Comparison of ENCODE assay signal across 1 cellular context in the genomic region with DNA sequence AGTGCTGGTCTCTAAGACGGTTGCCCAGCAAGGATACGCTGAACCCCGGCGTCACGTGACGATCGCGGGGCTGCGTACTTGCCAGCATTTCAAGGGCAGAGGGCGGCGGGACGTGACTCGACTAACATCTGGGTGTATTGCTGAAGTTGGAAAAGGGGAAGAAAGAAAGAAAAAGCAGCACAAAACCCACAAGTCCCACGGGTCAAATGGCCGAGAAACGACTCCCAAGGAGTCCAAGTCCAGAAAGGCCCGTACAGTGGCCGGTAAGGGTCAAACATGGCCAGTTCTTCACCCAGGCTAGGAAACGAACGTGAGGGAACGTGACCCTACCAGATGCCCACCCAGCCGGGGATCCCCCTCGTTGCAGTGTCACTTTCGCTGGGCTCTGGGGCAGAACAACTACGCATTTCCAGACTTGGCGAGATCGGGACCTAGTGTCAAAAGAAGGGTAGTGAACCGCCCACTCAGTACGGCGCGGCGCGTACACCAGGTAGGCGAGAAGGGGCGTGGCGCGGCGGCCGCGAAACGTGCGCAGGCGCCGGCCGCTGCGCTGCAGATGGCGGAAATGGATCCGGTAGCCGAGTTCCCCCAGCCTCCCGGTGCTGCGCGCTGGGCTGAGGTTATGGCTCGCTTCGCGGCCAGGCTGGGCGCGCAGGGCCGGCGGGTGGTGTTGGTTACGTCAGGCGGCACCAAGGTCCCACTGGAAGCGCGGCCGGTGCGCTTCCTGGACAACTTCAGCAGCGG.
TF ChIP-seq lines count a peak whose summit lies in the region.

A gene (plus strand): TSS at position 534 of the 744 bp plus-strand sequence. CDS start 23 bp downstream, at position 557.
A gene with protein sequence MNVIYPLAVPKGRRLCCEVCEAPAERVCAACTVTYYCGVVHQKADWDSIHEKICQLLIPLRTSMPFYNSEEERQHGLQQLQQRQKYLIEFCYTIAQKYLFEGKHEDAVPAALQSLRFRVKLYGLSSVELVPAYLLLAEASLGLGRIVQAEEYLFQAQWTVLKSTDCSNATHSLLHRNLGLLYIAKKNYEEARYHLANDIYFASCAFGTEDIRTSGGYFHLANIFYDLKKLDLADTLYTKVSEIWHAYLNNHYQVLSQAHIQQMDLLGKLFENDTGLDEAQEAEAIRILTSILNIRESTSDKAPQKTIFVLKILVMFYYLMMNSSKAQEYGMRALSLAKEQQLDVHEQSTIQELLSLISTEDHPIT (minus strand): TSS at position 13 of the 744 bp plus-strand sequence. CDS start 25 bp downstream, outside the sequence.

TF ChIP-seq in K562, 482 proteins besides CTCF, POLR2A, EP300 and RAD21 (continued from another document and continues in another):
- TF ChIP-seq, protein P1, sequence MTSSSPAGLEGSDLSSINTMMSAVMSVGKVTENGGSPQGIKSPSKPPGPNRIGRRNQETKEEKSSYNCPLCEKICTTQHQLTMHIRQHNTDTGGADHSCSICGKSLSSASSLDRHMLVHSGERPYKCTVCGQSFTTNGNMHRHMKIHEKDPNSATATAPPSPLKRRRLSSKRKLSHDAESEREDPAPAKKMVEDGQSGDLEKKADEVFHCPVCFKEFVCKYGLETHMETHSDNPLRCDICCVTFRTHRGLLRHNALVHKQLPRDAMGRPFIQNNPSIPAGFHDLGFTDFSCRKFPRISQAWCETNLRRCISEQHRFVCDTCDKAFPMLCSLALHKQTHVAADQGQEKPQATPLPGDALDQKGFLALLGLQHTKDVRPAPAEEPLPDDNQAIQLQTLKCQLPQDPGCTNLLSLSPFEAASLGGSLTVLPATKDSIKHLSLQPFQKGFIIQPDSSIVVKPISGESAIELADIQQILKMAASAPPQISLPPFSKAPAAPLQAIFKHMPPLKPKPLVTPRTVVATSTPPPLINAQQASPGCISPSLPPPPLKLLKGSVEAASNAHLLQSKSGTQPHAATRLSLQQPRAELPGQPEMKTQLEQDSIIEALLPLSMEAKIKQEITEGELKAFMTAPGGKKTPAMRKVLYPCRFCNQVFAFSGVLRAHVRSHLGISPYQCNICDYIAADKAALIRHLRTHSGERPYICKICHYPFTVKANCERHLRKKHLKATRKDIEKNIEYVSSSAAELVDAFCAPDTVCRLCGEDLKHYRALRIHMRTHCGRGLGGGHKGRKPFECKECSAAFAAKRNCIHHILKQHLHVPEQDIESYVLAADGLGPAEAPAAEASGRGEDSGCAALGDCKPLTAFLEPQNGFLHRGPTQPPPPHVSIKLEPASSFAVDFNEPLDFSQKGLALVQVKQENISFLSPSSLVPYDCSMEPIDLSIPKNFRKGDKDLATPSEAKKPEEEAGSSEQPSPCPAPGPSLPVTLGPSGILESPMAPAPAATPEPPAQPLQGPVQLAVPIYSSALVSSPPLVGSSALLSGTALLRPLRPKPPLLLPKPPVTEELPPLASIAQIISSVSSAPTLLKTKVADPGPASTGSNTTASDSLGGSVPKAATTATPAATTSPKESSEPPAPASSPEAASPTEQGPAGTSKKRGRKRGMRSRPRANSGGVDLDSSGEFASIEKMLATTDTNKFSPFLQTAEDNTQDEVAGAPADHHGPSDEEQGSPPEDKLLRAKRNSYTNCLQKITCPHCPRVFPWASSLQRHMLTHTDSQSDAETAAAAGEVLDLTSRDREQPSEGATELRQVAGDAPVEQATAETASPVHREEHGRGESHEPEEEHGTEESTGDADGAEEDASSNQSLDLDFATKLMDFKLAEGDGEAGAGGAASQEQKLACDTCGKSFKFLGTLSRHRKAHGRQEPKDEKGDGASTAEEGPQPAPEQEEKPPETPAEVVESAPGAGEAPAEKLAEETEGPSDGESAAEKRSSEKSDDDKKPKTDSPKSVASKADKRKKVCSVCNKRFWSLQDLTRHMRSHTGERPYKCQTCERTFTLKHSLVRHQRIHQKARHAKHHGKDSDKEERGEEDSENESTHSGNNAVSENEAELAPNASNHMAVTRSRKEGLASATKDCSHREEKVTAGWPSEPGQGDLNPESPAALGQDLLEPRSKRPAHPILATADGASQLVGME (CRISPR knock-in tag; IDR thresholded peaks at IDR 0.05): no peak
- TF ChIP-seq ATF1 (CRISPR knock-in tag; IDR thresholded peaks at IDR 0.05) (no peak), ATF1 (tag; IDR thresholded peaks at IDR 0.05) (peak; percentile 69), ESRRA (IDR thresholded peaks at IDR 0.05; ENCODE audit: borderline replicate concordance, low read depth) (no peak; the same call in 1 of the 2 replicates), SMAD2 (IDR thresholded peaks at IDR 0.05; ENCODE audit: low read depth, low read length) (no peak), ZKSCAN3 (CRISPR knock-in tag; IDR thresholded peaks at IDR 0.05) (no peak), KDM2B (CRISPR knock-in tag; IDR thresholded peaks at IDR 0.05) (no peak), ZNF347 (CRISPR knock-in tag; IDR thresholded peaks at IDR 0.05; ENCODE audit: low read depth) (no peak), STAG1 (CRISPR knock-in tag; IDR thresholded peaks at IDR 0.05; ENCODE audit: borderline replicate concordance) (no peak), XRCC5 (IDR thresholded peaks at IDR 0.05; ENCODE audit: low read depth, low read length) (no peak), GABPB1 (CRISPR knock-in tag; IDR thresholded peaks at IDR 0.05) (no peak), ZNF830 (CRISPR knock-in tag; IDR thresholded peaks at IDR 0.05) (no peak), SRSF1 (IDR thresholded peaks at IDR 0.05; ENCODE audit: low read depth, low read length) (no peak), SREBF1 (IDR thresholded peaks at IDR 0.05; ENCODE audit: borderline replicate concordance, low read depth, low read length) (no peak), HMGN3 (IDR thresholded peaks at IDR 0.05; ENCODE audit: borderline replicate concordance, extremely low read depth, insufficient read length, low read depth, low read length) (peak; percentile 49), PHB2 (IDR thresholded peaks at IDR 0.05; ENCODE audit: low read depth) (no peak)
- TF ChIP-seq, protein P2, sequence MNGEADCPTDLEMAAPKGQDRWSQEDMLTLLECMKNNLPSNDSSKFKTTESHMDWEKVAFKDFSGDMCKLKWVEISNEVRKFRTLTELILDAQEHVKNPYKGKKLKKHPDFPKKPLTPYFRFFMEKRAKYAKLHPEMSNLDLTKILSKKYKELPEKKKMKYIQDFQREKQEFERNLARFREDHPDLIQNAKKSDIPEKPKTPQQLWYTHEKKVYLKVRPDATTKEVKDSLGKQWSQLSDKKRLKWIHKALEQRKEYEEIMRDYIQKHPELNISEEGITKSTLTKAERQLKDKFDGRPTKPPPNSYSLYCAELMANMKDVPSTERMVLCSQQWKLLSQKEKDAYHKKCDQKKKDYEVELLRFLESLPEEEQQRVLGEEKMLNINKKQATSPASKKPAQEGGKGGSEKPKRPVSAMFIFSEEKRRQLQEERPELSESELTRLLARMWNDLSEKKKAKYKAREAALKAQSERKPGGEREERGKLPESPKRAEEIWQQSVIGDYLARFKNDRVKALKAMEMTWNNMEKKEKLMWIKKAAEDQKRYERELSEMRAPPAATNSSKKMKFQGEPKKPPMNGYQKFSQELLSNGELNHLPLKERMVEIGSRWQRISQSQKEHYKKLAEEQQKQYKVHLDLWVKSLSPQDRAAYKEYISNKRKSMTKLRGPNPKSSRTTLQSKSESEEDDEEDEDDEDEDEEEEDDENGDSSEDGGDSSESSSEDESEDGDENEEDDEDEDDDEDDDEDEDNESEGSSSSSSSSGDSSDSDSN (IDR thresholded peaks at IDR 0.05; ENCODE audit: borderline replicate concordance in 1 of 2, low read depth in 2 of 2, low read length in 2 of 2): no peak
- TF ChIP-seq, protein P3, sequence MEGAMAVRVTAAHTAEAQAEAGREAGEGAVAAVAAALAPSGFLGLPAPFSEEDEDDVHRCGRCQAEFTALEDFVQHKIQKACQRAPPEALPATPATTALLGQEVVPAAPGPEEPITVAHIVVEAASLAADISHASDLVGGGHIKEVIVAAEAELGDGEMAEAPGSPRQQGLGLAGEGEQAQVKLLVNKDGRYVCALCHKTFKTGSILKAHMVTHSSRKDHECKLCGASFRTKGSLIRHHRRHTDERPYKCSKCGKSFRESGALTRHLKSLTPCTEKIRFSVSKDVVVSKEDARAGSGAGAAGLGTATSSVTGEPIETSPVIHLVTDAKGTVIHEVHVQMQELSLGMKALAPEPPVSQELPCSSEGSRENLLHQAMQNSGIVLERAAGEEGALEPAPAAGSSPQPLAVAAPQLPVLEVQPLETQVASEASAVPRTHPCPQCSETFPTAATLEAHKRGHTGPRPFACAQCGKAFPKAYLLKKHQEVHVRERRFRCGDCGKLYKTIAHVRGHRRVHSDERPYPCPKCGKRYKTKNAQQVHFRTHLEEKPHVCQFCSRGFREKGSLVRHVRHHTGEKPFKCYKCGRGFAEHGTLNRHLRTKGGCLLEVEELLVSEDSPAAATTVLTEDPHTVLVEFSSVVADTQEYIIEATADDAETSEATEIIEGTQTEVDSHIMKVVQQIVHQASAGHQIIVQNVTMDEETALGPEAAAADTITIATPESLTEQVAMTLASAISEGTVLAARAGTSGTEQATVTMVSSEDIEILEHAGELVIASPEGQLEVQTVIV (CRISPR knock-in tag; IDR thresholded peaks at IDR 0.05; ENCODE audit: borderline replicate concordance): no peak
- TF ChIP-seq, protein P4, sequence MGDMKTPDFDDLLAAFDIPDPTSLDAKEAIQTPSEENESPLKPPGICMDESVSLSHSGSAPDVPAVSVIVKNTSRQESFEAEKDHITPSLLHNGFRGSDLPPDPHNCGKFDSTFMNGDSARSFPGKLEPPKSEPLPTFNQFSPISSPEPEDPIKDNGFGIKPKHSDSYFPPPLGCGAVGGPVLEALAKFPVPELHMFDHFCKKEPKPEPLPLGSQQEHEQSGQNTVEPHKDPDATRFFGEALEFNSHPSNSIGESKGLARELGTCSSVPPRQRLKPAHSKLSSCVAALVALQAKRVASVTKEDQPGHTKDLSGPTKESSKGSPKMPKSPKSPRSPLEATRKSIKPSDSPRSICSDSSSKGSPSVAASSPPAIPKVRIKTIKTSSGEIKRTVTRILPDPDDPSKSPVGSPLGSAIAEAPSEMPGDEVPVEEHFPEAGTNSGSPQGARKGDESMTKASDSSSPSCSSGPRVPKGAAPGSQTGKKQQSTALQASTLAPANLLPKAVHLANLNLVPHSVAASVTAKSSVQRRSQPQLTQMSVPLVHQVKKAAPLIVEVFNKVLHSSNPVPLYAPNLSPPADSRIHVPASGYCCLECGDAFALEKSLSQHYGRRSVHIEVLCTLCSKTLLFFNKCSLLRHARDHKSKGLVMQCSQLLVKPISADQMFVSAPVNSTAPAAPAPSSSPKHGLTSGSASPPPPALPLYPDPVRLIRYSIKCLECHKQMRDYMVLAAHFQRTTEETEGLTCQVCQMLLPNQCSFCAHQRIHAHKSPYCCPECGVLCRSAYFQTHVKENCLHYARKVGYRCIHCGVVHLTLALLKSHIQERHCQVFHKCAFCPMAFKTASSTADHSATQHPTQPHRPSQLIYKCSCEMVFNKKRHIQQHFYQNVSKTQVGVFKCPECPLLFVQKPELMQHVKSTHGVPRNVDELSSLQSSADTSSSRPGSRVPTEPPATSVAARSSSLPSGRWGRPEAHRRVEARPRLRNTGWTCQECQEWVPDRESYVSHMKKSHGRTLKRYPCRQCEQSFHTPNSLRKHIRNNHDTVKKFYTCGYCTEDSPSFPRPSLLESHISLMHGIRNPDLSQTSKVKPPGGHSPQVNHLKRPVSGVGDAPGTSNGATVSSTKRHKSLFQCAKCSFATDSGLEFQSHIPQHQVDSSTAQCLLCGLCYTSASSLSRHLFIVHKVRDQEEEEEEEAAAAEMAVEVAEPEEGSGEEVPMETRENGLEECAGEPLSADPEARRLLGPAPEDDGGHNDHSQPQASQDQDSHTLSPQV (IDR thresholded peaks at IDR 0.05): peak; percentile 36; the same call in 1 of the 2 replicates
- TF ChIP-seq, protein P5, sequence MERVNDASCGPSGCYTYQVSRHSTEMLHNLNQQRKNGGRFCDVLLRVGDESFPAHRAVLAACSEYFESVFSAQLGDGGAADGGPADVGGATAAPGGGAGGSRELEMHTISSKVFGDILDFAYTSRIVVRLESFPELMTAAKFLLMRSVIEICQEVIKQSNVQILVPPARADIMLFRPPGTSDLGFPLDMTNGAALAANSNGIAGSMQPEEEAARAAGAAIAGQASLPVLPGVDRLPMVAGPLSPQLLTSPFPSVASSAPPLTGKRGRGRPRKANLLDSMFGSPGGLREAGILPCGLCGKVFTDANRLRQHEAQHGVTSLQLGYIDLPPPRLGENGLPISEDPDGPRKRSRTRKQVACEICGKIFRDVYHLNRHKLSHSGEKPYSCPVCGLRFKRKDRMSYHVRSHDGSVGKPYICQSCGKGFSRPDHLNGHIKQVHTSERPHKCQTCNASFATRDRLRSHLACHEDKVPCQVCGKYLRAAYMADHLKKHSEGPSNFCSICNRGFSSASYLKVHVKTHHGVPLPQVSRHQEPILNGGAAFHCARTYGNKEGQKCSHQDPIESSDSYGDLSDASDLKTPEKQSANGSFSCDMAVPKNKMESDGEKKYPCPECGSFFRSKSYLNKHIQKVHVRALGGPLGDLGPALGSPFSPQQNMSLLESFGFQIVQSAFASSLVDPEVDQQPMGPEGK (CRISPR knock-in tag; IDR thresholded peaks at IDR 0.05; ENCODE audit: borderline replicate concordance): no peak
- TF ChIP-seq, protein P6, sequence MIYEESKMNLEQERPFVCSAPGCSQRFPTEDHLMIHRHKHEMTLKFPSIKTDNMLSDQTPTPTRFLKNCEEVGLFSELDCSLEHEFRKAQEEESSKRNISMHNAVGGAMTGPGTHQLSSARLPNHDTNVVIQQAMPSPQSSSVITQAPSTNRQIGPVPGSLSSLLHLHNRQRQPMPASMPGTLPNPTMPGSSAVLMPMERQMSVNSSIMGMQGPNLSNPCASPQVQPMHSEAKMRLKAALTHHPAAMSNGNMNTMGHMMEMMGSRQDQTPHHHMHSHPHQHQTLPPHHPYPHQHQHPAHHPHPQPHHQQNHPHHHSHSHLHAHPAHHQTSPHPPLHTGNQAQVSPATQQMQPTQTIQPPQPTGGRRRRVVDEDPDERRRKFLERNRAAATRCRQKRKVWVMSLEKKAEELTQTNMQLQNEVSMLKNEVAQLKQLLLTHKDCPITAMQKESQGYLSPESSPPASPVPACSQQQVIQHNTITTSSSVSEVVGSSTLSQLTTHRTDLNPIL (CRISPR knock-in tag; IDR thresholded peaks at IDR 0.05): no peak
- TF ChIP-seq, protein P7, sequence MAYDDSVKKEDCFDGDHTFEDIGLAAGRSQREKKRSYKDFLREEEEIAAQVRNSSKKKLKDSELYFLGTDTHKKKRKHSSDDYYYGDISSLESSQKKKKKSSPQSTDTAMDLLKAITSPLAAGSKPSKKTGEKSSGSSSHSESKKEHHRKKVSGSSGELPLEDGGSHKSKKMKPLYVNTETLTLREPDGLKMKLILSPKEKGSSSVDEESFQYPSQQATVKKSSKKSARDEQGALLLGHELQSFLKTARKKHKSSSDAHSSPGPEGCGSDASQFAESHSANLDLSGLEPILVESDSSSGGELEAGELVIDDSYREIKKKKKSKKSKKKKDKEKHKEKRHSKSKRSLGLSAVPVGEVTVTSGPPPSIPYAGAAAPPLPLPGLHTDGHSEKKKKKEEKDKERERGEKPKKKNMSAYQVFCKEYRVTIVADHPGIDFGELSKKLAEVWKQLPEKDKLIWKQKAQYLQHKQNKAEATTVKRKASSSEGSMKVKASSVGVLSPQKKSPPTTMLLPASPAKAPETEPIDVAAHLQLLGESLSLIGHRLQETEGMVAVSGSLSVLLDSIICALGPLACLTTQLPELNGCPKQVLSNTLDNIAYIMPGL (CRISPR knock-in tag; IDR thresholded peaks at IDR 0.05): no peak; the same call in 1 of the 2 replicates
- TF ChIP-seq, protein P8, sequence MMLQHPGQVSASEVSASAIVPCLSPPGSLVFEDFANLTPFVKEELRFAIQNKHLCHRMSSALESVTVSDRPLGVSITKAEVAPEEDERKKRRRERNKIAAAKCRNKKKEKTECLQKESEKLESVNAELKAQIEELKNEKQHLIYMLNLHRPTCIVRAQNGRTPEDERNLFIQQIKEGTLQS (IDR thresholded peaks at IDR 0.05): no peak
- TF ChIP-seq, protein P8 (CRISPR knock-in tag; conservative IDR thresholded peaks at IDR 0.05): no peak
- TF ChIP-seq, protein P9, sequence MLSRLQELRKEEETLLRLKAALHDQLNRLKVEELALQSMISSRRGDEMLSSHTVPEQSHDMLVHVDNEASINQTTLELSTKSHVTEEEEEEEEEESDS (CRISPR knock-in tag; IDR thresholded peaks at IDR 0.05): no peak
